Comparison of ENCODE assay signal across 17 cellular contexts in the genomic region with DNA sequence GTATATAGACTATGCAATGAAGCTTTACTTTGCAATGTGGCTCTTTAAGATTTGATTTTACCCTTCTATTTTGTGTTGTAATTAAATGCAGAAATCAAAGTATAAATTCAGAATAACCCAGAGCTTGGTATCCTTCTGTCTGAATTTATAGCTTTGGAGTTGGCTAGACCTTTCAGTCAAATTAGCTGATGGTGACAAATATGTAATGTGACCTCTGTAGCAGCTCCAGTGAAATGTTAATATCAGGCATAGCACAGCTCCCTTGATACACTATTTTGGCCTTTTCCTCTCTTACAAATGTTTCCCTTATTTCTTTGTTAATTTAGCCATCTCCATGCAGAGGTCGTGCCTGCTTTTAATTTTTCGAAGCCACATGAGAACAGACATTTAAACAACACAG. TPM values are rescaled to one million over a fixed set of nuclear protein-coding genes. Genes with fewer than 3 reads are reported as not detected.
A peak's percentile ranks its signal among the peaks of the same experiment; 100 is the strongest.
DNase-seq lines count a peak whose midpoint lies in the region; ATAC-seq and TF ChIP-seq lines count a peak whose summit lies in the region.
"Had no signal": no experiment of that assay in that cellular context is flagged by ENCODE, and none has a peak within 500 bp of the region (broad histone marks: within the 10 kb centered on the region; RNA-seq: fewer than 3 reads in every experiment).

No MANE protein-coding gene starts in this region.

- H3K27me3 ChIP-seq in right cardiac atrium (ENCODE audit: control insufficient read depth, insufficient read depth): no peaks in the 10 kb centered on the region
- H3K27me3 ChIP-seq in right atrium auricular region: no peaks in the 10 kb centered on the region
- H3K27me3 ChIP-seq: SJSA1 had no signal

- TF ChIP-seq CTCF in right atrium auricular region (IDR thresholded peaks at IDR 0.05) (no peak), VCaP (conservative IDR thresholded peaks at IDR 0.05) (no peak), mesothelial cell of epicardium (IDR thresholded peaks at IDR 0.05; ENCODE audit: unreplicated experiment) (no peak)

- H3K9me3 Mint-ChIP-seq in mesothelial cell of epicardium: no peaks in the 10 kb centered on the region

- no peaks in the 10 kb centered on the region for H3K36me3 Mint-ChIP-seq in mesothelial cell of epicardium

- no peak for DNase-seq in right cardiac atrium
- DNase-seq in right atrium auricular region (ENCODE audit: low spot score): no peak
- no peak for DNase-seq in mesothelial cell of epicardium (ENCODE audit: low spot score in 2 of 2, unreplicated experiment in 2 of 2)
- no peak for DNase-seq in hepatic stellate cell (ENCODE audit: low spot score)
- no peak for DNase-seq in NCI-H345 treated with DMSO at 0.1 percent for 48 hours (lab: John Stamatoyannopoulos, UW; ENCODE audit: unreplicated experiment)
- DNase-seq: C1 segment of cervical spinal cord, GOT3, NCI-H1105 treated with DMSO at 0.1 percent for 48 hours, NCI-H1694 treated with DMSO at 0.1 percent for 48 hours, NCI-H2107, NCI-H510A treated with DMSO at 0.1 percent for 48 hours, NCI-H774 had no signal

- no peaks in the 10 kb centered on the region for H3K4me1 ChIP-seq in right cardiac atrium (ENCODE audit: control insufficient read depth, insufficient read depth, low read length)
- peaks cover 0 to 14% of the 10 kb centered on the region in 2 donors for H3K4me1 ChIP-seq in right atrium auricular region
- H3K4me1 ChIP-seq: SJSA1 had no signal

- no peaks in the 10 kb centered on the region for H3K9me3 ChIP-seq in right cardiac atrium (ENCODE audit: control insufficient read depth, low read length)
- no peaks in the 10 kb centered on the region for H3K9me3 ChIP-seq in right atrium auricular region
- H3K9me3 ChIP-seq: SJSA1 had no signal

- 41% methylated on average over 2 of the region's 2 CpGs for WGBS in right cardiac atrium

- peaks cover 27% of the 10 kb centered on the region for H3K4me1 Mint-ChIP-seq in mesothelial cell of epicardium

- H3K4me3 ChIP-seq in right cardiac atrium (ENCODE audit: low read length) (no peak overlapping the region), right atrium auricular region (no peak overlapping the region)
- H3K4me3 ChIP-seq: SJSA1 had no signal

- peak overlapping the region; percentile 19 for H3K27ac ChIP-seq in right cardiac atrium (ENCODE audit: low read length)
- no peak overlapping the region for H3K27ac ChIP-seq in right atrium auricular region
- H3K27ac ChIP-seq in VCaP: peak overlapping the region; percentile 5; the same call in 1 of the 2 replicates
- H3K27ac ChIP-seq: RWPE1, SJSA1 had no signal

- ATAC-seq in right cardiac atrium (no peak), HG02623 (IDR thresholded peaks at IDR 0.05; ENCODE audit: unreplicated experiment) (no peak)
- ATAC-seq: HCT116 had no signal

- H3K27me3 Mint-ChIP-seq in mesothelial cell of epicardium (ENCODE audit: low read depth): no peaks in the 10 kb centered on the region

- H3K27ac Mint-ChIP-seq in mesothelial cell of epicardium: peak overlapping the region; percentile 51

- no peak overlapping the region for H3K4me3 Mint-ChIP-seq in mesothelial cell of epicardium

- intact Hi-C loops in right cardiac atrium (cut with DNase I): no loop called here

- H3K36me3 ChIP-seq in right atrium auricular region: no peaks in the 10 kb centered on the region
- H3K36me3 ChIP-seq: SJSA1 had no signal

RNA-seq across cellular contexts. Expression of a gene that starts 11.1 kb away (rescaled TPM):
- 10 to 100 TPM; 11.9 to 13.9 (median 12.8) TPM for total RNA-seq in right cardiac atrium
- 5.6 TPM for polyA plus RNA-seq in right cardiac atrium
- 10 to 100 TPM in 1 of 2 donors, 1 to 10 TPM in 1; 9.8 to 10.4 TPM for total RNA-seq in right atrium auricular region
- total RNA-seq in mesothelial cell of epicardium: 39.7 to 47.2 TPM (median 46.1 TPM) in 3 replicates

RNA-seq across cellular contexts. Expression of a gene that starts 57.4 kb away (rescaled TPM):
- 100 to 1,000 TPM; 160 to 207 (median 170) TPM for total RNA-seq in right cardiac atrium
- polyA plus RNA-seq in right cardiac atrium: 221 TPM
- total RNA-seq in right atrium auricular region: 100 to 1,000 TPM; 183 to 295 TPM
- 11.9 to 13.4 TPM (median 13.3 TPM) in 3 replicates for total RNA-seq in mesothelial cell of epicardium

Comparison
In these comparisons a context has a peak if more than half of its experiments do, and no peak if none do; other contexts are left out.
1. H3K27ac ChIP-seq: peak in right cardiac atrium (single experiment) and VCaP (single experiment); none in right atrium auricular region (0 of 2).
2. RNA of a gene that starts 57.4 kb away (total RNA-seq): 183 to 295 TPM in right atrium auricular region and 160 to 207 TPM in right cardiac atrium; 11.9 to 13.4 TPM in mesothelial cell of epicardium; every median in the first group is over 10 times any median in the second.